8 cellular contexts compared by ENCODE assay signal in genomic region chr2:37653093-37653492, GRCh38. TPM values are rescaled to one million over a fixed set of nuclear protein-coding genes. Genes with fewer than 3 reads are reported as not detected.
A peak's percentile ranks its signal among the peaks of the same experiment; 100 is the strongest.
DNase-seq lines count a peak whose midpoint lies in the region; ATAC-seq and TF ChIP-seq lines count a peak whose summit lies in the region.

No MANE protein-coding gene starts in this region.

- DNase-seq in activated CD8-positive, alpha-beta memory T cell treated with anti-CD3 and anti-CD28 coated beads, Interleukin-2, amount 10 ng/mL, durations not matched to agents 7 days and 5 days, result no peak
- DNase-seq in activated CD8-positive, alpha-beta memory T cell treated with anti-CD3 and anti-CD28 coated beads for 24 hours, result no peak
- no peak for DNase-seq in lower lobe of right lung
- DNase-seq in left colon, result no peak

- peaks cover 99% of the 10 kb centered on the region for H3K4me1 ChIP-seq in lower lobe of right lung
- H3K4me1 ChIP-seq in subcutaneous abdominal adipose tissue (ENCODE audit: control insufficient read depth in 5 of 5, insufficient read depth in 5 of 5, low read length in 5 of 5), result peaks cover 2 to 89% (median 35%) of the 10 kb centered on the region in 5 donors

- no peak for TF ChIP-seq CTCF in lower lobe of right lung (IDR thresholded peaks at IDR 0.05)

- H3K9me3 ChIP-seq in lower lobe of right lung, result no peaks in the 10 kb centered on the region
- H3K9me3 ChIP-seq in subcutaneous abdominal adipose tissue (ENCODE audit: control insufficient read depth in 5 of 5, low read length in 5 of 5), result no peaks in the 10 kb centered on the region

- no peaks in the 10 kb centered on the region for H3K9me3 Mint-ChIP-seq in activated CD8-positive, alpha-beta memory T cell treated with anti-CD3 and anti-CD28 coated beads, Interleukin-2, amount 10 ng/mL, durations not matched to agents 7 days and 5 days (ENCODE audit: low read depth)
- no peaks in the 10 kb centered on the region for H3K9me3 Mint-ChIP-seq in activated T-helper 17 cell treated with anti-CD3 and anti-CD28 coated beads, Interleukin-2, amount 50 U/mL, for 72 hours

- H3K27me3 ChIP-seq in lower lobe of right lung (ENCODE audit: low read depth), result no peaks in the 10 kb centered on the region
- no peaks in the 10 kb centered on the region for H3K27me3 ChIP-seq in subcutaneous abdominal adipose tissue (ENCODE audit: control insufficient read depth in 5 of 5, insufficient read depth in 4 of 5, low read length in 5 of 5)

- H3K4me3 ChIP-seq in lower lobe of right lung, result no peak overlapping the region
- H3K4me3 ChIP-seq in subcutaneous abdominal adipose tissue (ENCODE audit: low read depth in 1 of 5, low read length in 5 of 5), result peak overlapping the region in 1 of 5 donors; percentile 13

- no peak overlapping the region for H3K4me3 Mint-ChIP-seq in activated CD8-positive, alpha-beta memory T cell treated with anti-CD3 and anti-CD28 coated beads, Interleukin-2, amount 10 ng/mL, durations not matched to agents 7 days and 5 days
- peak overlapping the region; percentile 81 for H3K4me3 Mint-ChIP-seq in activated T-helper 17 cell treated with anti-CD3 and anti-CD28 coated beads, Interleukin-2, amount 50 U/mL, for 72 hours

- peak overlapping the region; percentile 42 for H3K27ac ChIP-seq in lower lobe of right lung
- H3K27ac ChIP-seq in subcutaneous abdominal adipose tissue (ENCODE audit: low read depth, low read length), result peak overlapping the region; percentile 81

- no peak for ATAC-seq in activated CD8-positive, alpha-beta memory T cell treated with anti-CD3 and anti-CD28 coated beads, Interleukin-2, amount 10 ng/mL, durations not matched to agents 7 days and 5 days
- no peak for ATAC-seq in activated T-helper 17 cell treated with anti-CD3 and anti-CD28 coated beads, Interleukin-2, amount 50 U/mL, for 72 hours (replicated peaks)
- ATAC-seq in lower lobe of right lung (no peak), HG02884 (IDR thresholded peaks at IDR 0.05; ENCODE audit: unreplicated experiment) (no peak), GM18867 (IDR thresholded peaks at IDR 0.05; ENCODE audit: unreplicated experiment) (no peak), left colon (no peak)

- H3K9ac ChIP-seq in subcutaneous abdominal adipose tissue (ENCODE audit: low read length in 5 of 5), result peak overlapping the region in 1 of 5 donors; percentile 54

- no peaks in the 10 kb centered on the region for H3K27me3 Mint-ChIP-seq in activated CD8-positive, alpha-beta memory T cell treated with anti-CD3 and anti-CD28 coated beads, Interleukin-2, amount 10 ng/mL, durations not matched to agents 7 days and 5 days
- H3K27me3 Mint-ChIP-seq in activated T-helper 17 cell treated with anti-CD3 and anti-CD28 coated beads, Interleukin-2, amount 50 U/mL, for 72 hours, result no peaks in the 10 kb centered on the region

- H3K27ac Mint-ChIP-seq in activated CD8-positive, alpha-beta memory T cell treated with anti-CD3 and anti-CD28 coated beads, Interleukin-2, amount 10 ng/mL, durations not matched to agents 7 days and 5 days, result peak overlapping the region; percentile 25
- peak overlapping the region; percentile 82 for H3K27ac Mint-ChIP-seq in activated T-helper 17 cell treated with anti-CD3 and anti-CD28 coated beads, Interleukin-2, amount 50 U/mL, for 72 hours

- H3K4me1 Mint-ChIP-seq in activated CD8-positive, alpha-beta memory T cell treated with anti-CD3 and anti-CD28 coated beads, Interleukin-2, amount 10 ng/mL, durations not matched to agents 7 days and 5 days, result peaks cover 81% of the 10 kb centered on the region
- peaks cover 82% of the 10 kb centered on the region for H3K4me1 Mint-ChIP-seq in activated T-helper 17 cell treated with anti-CD3 and anti-CD28 coated beads, Interleukin-2, amount 50 U/mL, for 72 hours

- no peaks in the 10 kb centered on the region for H3K36me3 ChIP-seq in lower lobe of right lung
- H3K36me3 ChIP-seq in subcutaneous abdominal adipose tissue (ENCODE audit: control insufficient read depth in 5 of 5, insufficient read depth in 5 of 5, low read length in 5 of 5), result no peaks in the 10 kb centered on the region

- H3K36me3 Mint-ChIP-seq in activated CD8-positive, alpha-beta memory T cell treated with anti-CD3 and anti-CD28 coated beads, Interleukin-2, amount 10 ng/mL, durations not matched to agents 7 days and 5 days, result peaks cover 27% of the 10 kb centered on the region
- H3K36me3 Mint-ChIP-seq in activated T-helper 17 cell treated with anti-CD3 and anti-CD28 coated beads, Interleukin-2, amount 50 U/mL, for 72 hours (ENCODE audit: low read depth), result peaks cover 82% of the 10 kb centered on the region

- intact Hi-C loops in lower lobe of right lung (cut with DNase I), result no loop called here
- intact Hi-C loops in left colon (cut with DNase I, micrococcal nuclease), result no loop called here

- CTCF ChIA-PET in activated CD8-positive, alpha-beta memory T cell treated with anti-CD3 and anti-CD28 coated beads, Interleukin-2, amount 10 ng/mL, durations not matched to agents 7 days and 5 days (lab: Charles Lee), result interaction anchor here (0.5 to 1.5 kb wide), 3 partner anchors 44 to 224 kb away, joined by 3 to 4 read pairs (median 4); no protein-coding TSS in a partner anchor

RNA-seq across cellular contexts. Expression of gene CDC42EP3, which starts 18.3 kb away (rescaled TPM):
- 10 to 100 TPM; 27.6 to 32.5 TPM for total RNA-seq in activated CD8-positive, alpha-beta memory T cell treated with anti-CD3 and anti-CD28 coated beads, Interleukin-2, amount 10 ng/mL, durations not matched to agents 7 days and 5 days
- total RNA-seq in activated T-helper 17 cell treated with anti-CD3 and anti-CD28 coated beads, Interleukin-2, amount 50 U/mL, for 72 hours, result 10 to 100 TPM; 33.5 to 40.9 TPM
- 73.1 TPM for total RNA-seq in lower lobe of right lung
- total RNA-seq in left colon, result 10 to 100 TPM; 19.5 to 46.7 TPM
